In the genomic region with DNA sequence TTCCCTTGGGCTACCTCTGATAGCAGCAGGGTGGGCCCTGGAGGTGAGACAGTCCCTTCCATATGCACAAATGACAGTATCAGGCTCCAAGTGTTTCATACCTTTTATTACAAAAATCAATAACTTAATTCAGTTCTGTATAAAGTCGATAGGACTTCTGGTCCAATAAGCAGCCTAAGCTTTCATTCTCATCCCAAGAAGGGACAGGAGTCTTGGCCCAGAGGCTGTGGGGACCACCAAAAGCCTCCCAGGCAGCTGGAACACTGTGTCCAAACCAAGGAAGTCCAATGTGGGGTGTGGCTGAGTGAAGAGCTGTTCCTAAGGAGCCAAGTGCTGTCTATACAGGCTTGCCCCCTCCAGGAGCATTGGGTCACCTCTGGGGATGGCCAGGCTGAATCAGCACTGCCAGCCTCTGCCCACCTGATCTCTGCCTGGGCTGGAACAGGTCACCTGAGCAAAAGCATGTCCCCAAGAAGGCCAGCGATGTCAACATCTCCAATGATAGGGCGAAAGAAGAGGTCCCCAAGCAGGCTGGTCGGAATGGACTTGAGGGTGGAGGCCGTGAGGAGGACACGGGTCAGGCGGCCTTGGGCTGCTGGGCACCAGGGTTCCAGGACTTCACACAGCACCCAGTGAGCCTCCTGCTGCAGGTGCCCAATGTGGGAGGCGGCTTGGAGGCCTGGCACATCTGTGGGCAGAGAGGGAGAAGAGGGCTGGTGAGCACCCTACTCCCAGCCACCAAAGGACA, we compare ENCODE assay signal across 1 cellular context.
TF ChIP-seq lines count a peak whose summit lies in the region.

No MANE protein-coding gene starts in this region.

TF ChIP-seq in HepG2, 621 proteins besides CTCF, POLR2A, EP300 and RAD21 (continued from another document and continues in another):
- 0 out of 2 replicates have a peak, but pooled peaks have one; percentile 41 for TF ChIP-seq ZNF607 (CRISPR knock-in tag; IDR thresholded peaks at IDR 0.05; ENCODE audit: borderline replicate concordance)
- TF ChIP-seq SAFB2 (CRISPR knock-in tag; IDR thresholded peaks at IDR 0.05; ENCODE audit: borderline replicate concordance, low read depth): 0 out of 2 replicates have a peak, but pooled peaks have one; percentile 68
- TF ChIP-seq RBFOX2 (IDR thresholded peaks at IDR 0.05; ENCODE audit: low read depth, low read length): peak; percentile 92
- TF ChIP-seq ZNF205 (CRISPR knock-in tag; IDR thresholded peaks at IDR 0.05): 0 out of 2 replicates have a peak, but pooled peaks have one; percentile 42
- TF ChIP-seq PHF8 (CRISPR knock-in tag; IDR thresholded peaks at IDR 0.05): peak; percentile 36
- 0 out of 2 replicates have a peak, but pooled peaks have one; percentile 33 for TF ChIP-seq ZNF598 (CRISPR knock-in tag; IDR thresholded peaks at IDR 0.05; ENCODE audit: borderline replicate concordance)
- TF ChIP-seq ZFP36 (IDR thresholded peaks at IDR 0.05; ENCODE audit: borderline replicate concordance, low read depth, low read length, partially characterized antibody): no peak
- TF ChIP-seq ZNF839 (CRISPR knock-in tag; IDR thresholded peaks at IDR 0.05; ENCODE audit: borderline replicate concordance): no peak
- TF ChIP-seq, protein P1, sequence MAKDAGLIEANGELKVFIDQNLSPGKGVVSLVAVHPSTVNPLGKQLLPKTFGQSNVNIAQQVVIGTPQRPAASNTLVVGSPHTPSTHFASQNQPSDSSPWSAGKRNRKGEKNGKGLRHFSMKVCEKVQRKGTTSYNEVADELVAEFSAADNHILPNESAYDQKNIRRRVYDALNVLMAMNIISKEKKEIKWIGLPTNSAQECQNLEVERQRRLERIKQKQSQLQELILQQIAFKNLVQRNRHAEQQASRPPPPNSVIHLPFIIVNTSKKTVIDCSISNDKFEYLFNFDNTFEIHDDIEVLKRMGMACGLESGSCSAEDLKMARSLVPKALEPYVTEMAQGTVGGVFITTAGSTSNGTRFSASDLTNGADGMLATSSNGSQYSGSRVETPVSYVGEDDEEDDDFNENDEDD (CRISPR knock-in tag; IDR thresholded peaks at IDR 0.05; ENCODE audit: borderline replicate concordance): 0 out of 2 replicates have a peak, but pooled peaks have one; percentile 2
- TF ChIP-seq, protein P2, sequence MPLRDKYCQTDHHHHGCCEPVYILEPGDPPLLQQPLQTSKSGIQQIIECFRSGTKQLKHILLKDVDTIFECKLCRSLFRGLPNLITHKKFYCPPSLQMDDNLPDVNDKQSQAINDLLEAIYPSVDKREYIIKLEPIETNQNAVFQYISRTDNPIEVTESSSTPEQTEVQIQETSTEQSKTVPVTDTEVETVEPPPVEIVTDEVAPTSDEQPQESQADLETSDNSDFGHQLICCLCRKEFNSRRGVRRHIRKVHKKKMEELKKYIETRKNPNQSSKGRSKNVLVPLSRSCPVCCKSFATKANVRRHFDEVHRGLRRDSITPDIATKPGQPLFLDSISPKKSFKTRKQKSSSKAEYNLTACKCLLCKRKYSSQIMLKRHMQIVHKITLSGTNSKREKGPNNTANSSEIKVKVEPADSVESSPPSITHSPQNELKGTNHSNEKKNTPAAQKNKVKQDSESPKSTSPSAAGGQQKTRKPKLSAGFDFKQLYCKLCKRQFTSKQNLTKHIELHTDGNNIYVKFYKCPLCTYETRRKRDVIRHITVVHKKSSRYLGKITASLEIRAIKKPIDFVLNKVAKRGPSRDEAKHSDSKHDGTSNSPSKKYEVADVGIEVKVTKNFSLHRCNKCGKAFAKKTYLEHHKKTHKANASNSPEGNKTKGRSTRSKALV (CRISPR knock-in tag; IDR thresholded peaks at IDR 0.05): no peak
- TF ChIP-seq PPARG (CRISPR knock-in tag; conservative IDR thresholded peaks at IDR 0.05): 0 out of 2 replicates have a peak, but pooled peaks have one; percentile 9
- TF ChIP-seq, protein P3, sequence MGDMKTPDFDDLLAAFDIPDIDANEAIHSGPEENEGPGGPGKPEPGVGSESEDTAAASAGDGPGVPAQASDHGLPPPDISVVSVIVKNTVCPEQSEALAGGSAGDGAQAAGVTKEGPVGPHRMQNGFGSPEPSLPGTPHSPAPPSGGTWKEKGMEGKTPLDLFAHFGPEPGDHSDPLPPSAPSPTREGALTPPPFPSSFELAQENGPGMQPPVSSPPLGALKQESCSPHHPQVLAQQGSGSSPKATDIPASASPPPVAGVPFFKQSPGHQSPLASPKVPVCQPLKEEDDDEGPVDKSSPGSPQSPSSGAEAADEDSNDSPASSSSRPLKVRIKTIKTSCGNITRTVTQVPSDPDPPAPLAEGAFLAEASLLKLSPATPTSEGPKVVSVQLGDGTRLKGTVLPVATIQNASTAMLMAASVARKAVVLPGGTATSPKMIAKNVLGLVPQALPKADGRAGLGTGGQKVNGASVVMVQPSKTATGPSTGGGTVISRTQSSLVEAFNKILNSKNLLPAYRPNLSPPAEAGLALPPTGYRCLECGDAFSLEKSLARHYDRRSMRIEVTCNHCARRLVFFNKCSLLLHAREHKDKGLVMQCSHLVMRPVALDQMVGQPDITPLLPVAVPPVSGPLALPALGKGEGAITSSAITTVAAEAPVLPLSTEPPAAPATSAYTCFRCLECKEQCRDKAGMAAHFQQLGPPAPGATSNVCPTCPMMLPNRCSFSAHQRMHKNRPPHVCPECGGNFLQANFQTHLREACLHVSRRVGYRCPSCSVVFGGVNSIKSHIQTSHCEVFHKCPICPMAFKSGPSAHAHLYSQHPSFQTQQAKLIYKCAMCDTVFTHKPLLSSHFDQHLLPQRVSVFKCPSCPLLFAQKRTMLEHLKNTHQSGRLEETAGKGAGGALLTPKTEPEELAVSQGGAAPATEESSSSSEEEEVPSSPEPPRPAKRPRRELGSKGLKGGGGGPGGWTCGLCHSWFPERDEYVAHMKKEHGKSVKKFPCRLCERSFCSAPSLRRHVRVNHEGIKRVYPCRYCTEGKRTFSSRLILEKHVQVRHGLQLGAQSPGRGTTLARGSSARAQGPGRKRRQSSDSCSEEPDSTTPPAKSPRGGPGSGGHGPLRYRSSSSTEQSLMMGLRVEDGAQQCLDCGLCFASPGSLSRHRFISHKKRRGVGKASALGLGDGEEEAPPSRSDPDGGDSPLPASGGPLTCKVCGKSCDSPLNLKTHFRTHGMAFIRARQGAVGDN (CRISPR knock-in tag; IDR thresholded peaks at IDR 0.05): peak; percentile 75
- TF ChIP-seq, protein P4, sequence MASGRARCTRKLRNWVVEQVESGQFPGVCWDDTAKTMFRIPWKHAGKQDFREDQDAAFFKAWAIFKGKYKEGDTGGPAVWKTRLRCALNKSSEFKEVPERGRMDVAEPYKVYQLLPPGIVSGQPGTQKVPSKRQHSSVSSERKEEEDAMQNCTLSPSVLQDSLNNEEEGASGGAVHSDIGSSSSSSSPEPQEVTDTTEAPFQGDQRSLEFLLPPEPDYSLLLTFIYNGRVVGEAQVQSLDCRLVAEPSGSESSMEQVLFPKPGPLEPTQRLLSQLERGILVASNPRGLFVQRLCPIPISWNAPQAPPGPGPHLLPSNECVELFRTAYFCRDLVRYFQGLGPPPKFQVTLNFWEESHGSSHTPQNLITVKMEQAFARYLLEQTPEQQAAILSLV (CRISPR knock-in tag; IDR thresholded peaks at IDR 0.05; ENCODE audit: borderline replicate concordance): 0 out of 2 replicates have a peak, but pooled peaks have one; percentile 72
- TF ChIP-seq HOXA9 (CRISPR knock-in tag; IDR thresholded peaks at IDR 0.05; ENCODE audit: borderline replicate concordance): peak; percentile 47; the same call in 1 of the 2 replicates
- TF ChIP-seq ZNF263 (CRISPR knock-in tag; IDR thresholded peaks at IDR 0.05): 0 out of 2 replicates have a peak, but pooled peaks have one; percentile 24
- TF ChIP-seq, protein P5, sequence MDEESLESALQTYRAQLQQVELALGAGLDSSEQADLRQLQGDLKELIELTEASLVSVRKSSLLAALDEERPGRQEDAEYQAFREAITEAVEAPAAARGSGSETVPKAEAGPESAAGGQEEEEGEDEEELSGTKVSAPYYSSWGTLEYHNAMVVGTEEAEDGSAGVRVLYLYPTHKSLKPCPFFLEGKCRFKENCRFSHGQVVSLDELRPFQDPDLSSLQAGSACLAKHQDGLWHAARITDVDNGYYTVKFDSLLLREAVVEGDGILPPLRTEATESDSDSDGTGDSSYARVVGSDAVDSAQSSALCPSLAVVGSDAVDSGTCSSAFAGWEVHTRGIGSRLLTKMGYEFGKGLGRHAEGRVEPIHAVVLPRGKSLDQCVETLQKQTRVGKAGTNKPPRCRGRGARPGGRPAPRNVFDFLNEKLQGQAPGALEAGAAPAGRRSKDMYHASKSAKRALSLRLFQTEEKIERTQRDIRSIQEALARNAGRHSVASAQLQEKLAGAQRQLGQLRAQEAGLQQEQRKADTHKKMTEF (CRISPR knock-in tag; IDR thresholded peaks at IDR 0.05): peak; percentile 31; the same call in 1 of the 2 replicates
- TF ChIP-seq, protein P6, sequence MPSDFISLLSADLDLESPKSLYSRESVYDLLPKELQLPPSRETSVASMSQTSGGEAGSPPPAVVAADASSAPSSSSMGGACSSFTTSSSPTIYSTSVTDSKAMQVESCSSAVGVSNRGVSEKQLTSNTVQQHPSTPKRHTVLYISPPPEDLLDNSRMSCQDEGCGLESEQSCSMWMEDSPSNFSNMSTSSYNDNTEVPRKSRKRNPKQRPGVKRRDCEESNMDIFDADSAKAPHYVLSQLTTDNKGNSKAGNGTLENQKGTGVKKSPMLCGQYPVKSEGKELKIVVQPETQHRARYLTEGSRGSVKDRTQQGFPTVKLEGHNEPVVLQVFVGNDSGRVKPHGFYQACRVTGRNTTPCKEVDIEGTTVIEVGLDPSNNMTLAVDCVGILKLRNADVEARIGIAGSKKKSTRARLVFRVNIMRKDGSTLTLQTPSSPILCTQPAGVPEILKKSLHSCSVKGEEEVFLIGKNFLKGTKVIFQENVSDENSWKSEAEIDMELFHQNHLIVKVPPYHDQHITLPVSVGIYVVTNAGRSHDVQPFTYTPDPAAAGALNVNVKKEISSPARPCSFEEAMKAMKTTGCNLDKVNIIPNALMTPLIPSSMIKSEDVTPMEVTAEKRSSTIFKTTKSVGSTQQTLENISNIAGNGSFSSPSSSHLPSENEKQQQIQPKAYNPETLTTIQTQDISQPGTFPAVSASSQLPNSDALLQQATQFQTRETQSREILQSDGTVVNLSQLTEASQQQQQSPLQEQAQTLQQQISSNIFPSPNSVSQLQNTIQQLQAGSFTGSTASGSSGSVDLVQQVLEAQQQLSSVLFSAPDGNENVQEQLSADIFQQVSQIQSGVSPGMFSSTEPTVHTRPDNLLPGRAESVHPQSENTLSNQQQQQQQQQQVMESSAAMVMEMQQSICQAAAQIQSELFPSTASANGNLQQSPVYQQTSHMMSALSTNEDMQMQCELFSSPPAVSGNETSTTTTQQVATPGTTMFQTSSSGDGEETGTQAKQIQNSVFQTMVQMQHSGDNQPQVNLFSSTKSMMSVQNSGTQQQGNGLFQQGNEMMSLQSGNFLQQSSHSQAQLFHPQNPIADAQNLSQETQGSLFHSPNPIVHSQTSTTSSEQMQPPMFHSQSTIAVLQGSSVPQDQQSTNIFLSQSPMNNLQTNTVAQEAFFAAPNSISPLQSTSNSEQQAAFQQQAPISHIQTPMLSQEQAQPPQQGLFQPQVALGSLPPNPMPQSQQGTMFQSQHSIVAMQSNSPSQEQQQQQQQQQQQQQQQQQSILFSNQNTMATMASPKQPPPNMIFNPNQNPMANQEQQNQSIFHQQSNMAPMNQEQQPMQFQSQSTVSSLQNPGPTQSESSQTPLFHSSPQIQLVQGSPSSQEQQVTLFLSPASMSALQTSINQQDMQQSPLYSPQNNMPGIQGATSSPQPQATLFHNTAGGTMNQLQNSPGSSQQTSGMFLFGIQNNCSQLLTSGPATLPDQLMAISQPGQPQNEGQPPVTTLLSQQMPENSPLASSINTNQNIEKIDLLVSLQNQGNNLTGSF (CRISPR knock-in tag; IDR thresholded peaks at IDR 0.05): 0 out of 2 replicates have a peak, but pooled peaks have one; percentile 60
- 0 out of 2 replicates have a peak, but pooled peaks have one; percentile 12 for TF ChIP-seq ATF7-NPFF (CRISPR knock-in tag; IDR thresholded peaks at IDR 0.05; ENCODE audit: low read depth)
- TF ChIP-seq ZNF564 (CRISPR knock-in tag; IDR thresholded peaks at IDR 0.05): no peak
- TF ChIP-seq SALL1 (CRISPR knock-in tag; IDR thresholded peaks at IDR 0.05): peak; percentile 48; the same call in 1 of the 2 replicates
- peak; percentile 41 for TF ChIP-seq ZNF883 (CRISPR knock-in tag; IDR thresholded peaks at IDR 0.05; ENCODE audit: not compliant biosample characterization)
- no peak for TF ChIP-seq ZKSCAN8 (CRISPR knock-in tag; IDR thresholded peaks at IDR 0.05; ENCODE audit: borderline replicate concordance)
- TF ChIP-seq SCMH1 (CRISPR knock-in tag; IDR thresholded peaks at IDR 0.05; ENCODE audit: borderline replicate concordance): no peak
- TF ChIP-seq ASH2L (IDR thresholded peaks at IDR 0.05; ENCODE audit: insufficient read length, low read depth, low read length): no peak
- no peak for TF ChIP-seq ZBTB3 (CRISPR knock-in tag; IDR thresholded peaks at IDR 0.05; ENCODE audit: borderline replicate concordance, low read depth)
- TF ChIP-seq, protein P7, sequence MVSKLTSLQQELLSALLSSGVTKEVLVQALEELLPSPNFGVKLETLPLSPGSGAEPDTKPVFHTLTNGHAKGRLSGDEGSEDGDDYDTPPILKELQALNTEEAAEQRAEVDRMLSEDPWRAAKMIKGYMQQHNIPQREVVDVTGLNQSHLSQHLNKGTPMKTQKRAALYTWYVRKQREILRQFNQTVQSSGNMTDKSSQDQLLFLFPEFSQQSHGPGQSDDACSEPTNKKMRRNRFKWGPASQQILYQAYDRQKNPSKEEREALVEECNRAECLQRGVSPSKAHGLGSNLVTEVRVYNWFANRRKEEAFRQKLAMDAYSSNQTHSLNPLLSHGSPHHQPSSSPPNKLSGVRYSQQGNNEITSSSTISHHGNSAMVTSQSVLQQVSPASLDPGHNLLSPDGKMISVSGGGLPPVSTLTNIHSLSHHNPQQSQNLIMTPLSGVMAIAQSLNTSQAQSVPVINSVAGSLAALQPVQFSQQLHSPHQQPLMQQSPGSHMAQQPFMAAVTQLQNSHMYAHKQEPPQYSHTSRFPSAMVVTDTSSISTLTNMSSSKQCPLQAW (CRISPR knock-in tag; IDR thresholded peaks at IDR 0.05): 0 out of 2 replicates have a peak, but pooled peaks have one; percentile 53
